Comparison of ENCODE assay signal across 8 cellular contexts in genomic region chr6:30060634-30060981, GRCh38. TPM values are rescaled to one million over a fixed set of nuclear protein-coding genes. Genes with fewer than 3 reads are reported as not detected.
A peak's percentile ranks its signal among the peaks of the same experiment; 100 is the strongest.
DNase-seq lines count a peak whose midpoint lies in the region; ATAC-seq and TF ChIP-seq lines count a peak whose summit lies in the region.

No MANE protein-coding gene starts in this region.

- CTCF ChIA-PET in activated CD8-positive, alpha-beta memory T cell treated with anti-CD3 and anti-CD28 coated beads, Interleukin-2, amount 10 ng/mL, durations not matched to agents 7 days and 5 days (lab: Charles Lee), result interaction anchor here (0.5 to 2.2 kb wide), 8 partner anchors 14 to 410 kb away, joined by 3 to 8 read pairs (median 5); no protein-coding TSS in a partner anchor

- no peak for TF ChIP-seq CTCF in nephron (IDR thresholded peaks at IDR 0.05; ENCODE audit: unreplicated experiment in 3 of 3)

- ATAC-seq in activated CD8-positive, alpha-beta memory T cell treated with anti-CD3 and anti-CD28 coated beads, Interleukin-2, amount 10 ng/mL, durations not matched to agents 7 days and 5 days, result peak; percentile 9
- ATAC-seq in HG03159 (IDR thresholded peaks at IDR 0.05; ENCODE audit: unreplicated experiment) (peak; percentile 23), HG02763 (IDR thresholded peaks at IDR 0.05; ENCODE audit: unreplicated experiment) (no peak)

- DNase-seq in activated CD8-positive, alpha-beta memory T cell treated with anti-CD3 and anti-CD28 coated beads, Interleukin-2, amount 10 ng/mL, durations not matched to agents 7 days and 5 days, result peak; percentile 53
- DNase-seq in activated CD8-positive, alpha-beta memory T cell treated with anti-CD3 and anti-CD28 coated beads for 24 hours, result no peak
- DNase-seq in UCSD-AML1 (lab: John Stamatoyannopoulos, UW; ENCODE audit: unreplicated experiment) (peak; percentile 52), fibroblast of gingiva (ENCODE audit: low read depth) (peak; percentile 27), DMS79 treated with DMSO at 0.1 percent for 48 hours (lab: John Stamatoyannopoulos, UW) (no peak)

- H3K27ac Mint-ChIP-seq in activated CD8-positive, alpha-beta memory T cell treated with anti-CD3 and anti-CD28 coated beads, Interleukin-2, amount 10 ng/mL, durations not matched to agents 7 days and 5 days, result peak overlapping the region; percentile 98
- peak overlapping the region; percentile 86 to 99 (median 98) for H3K27ac Mint-ChIP-seq in nephron

- peak overlapping the region; percentile 98 for H3K4me3 Mint-ChIP-seq in activated CD8-positive, alpha-beta memory T cell treated with anti-CD3 and anti-CD28 coated beads, Interleukin-2, amount 10 ng/mL, durations not matched to agents 7 days and 5 days
- H3K4me3 Mint-ChIP-seq in nephron, result peak overlapping the region; percentile 96 to 98 (median 97)

- peaks cover 34% of the 10 kb centered on the region for H3K4me1 Mint-ChIP-seq in activated CD8-positive, alpha-beta memory T cell treated with anti-CD3 and anti-CD28 coated beads, Interleukin-2, amount 10 ng/mL, durations not matched to agents 7 days and 5 days
- peaks cover 24% of the 10 kb centered on the region for H3K4me1 Mint-ChIP-seq in nephron

- H3K9me3 Mint-ChIP-seq in activated CD8-positive, alpha-beta memory T cell treated with anti-CD3 and anti-CD28 coated beads, Interleukin-2, amount 10 ng/mL, durations not matched to agents 7 days and 5 days (ENCODE audit: low read depth), result no peaks in the 10 kb centered on the region
- H3K9me3 Mint-ChIP-seq in nephron, result no peaks in the 10 kb centered on the region

- peaks cover 26% of the 10 kb centered on the region for H3K36me3 Mint-ChIP-seq in activated CD8-positive, alpha-beta memory T cell treated with anti-CD3 and anti-CD28 coated beads, Interleukin-2, amount 10 ng/mL, durations not matched to agents 7 days and 5 days
- H3K36me3 Mint-ChIP-seq in nephron (ENCODE audit: low read depth), result peaks cover 20% of the 10 kb centered on the region

- no peaks in the 10 kb centered on the region for H3K27me3 Mint-ChIP-seq in activated CD8-positive, alpha-beta memory T cell treated with anti-CD3 and anti-CD28 coated beads, Interleukin-2, amount 10 ng/mL, durations not matched to agents 7 days and 5 days
- H3K27me3 Mint-ChIP-seq in nephron (ENCODE audit: low read depth), result peaks cover 3% of the 10 kb centered on the region

RNA-seq across cellular contexts. Expression of gene POLR1H, which starts 0.5 kb away (rescaled TPM):
- 10 to 100 TPM; 49.6 to 53.8 TPM for total RNA-seq in activated CD8-positive, alpha-beta memory T cell treated with anti-CD3 and anti-CD28 coated beads, Interleukin-2, amount 10 ng/mL, durations not matched to agents 7 days and 5 days

RNA-seq across cellular contexts. Expression of gene PPP1R11, which starts 6.4 kb away (rescaled TPM):
- total RNA-seq in activated CD8-positive, alpha-beta memory T cell treated with anti-CD3 and anti-CD28 coated beads, Interleukin-2, amount 10 ng/mL, durations not matched to agents 7 days and 5 days, result 10 to 100 TPM; 49.5 to 50.4 TPM

RNA-seq across cellular contexts. Expression of gene RNF39, which starts 15.0 kb away (rescaled TPM):
- total RNA-seq in activated CD8-positive, alpha-beta memory T cell treated with anti-CD3 and anti-CD28 coated beads, Interleukin-2, amount 10 ng/mL, durations not matched to agents 7 days and 5 days, result not detected

RNA-seq across cellular contexts. Expression of gene TRIM31, which starts 52.3 kb away (rescaled TPM):
- not detected for total RNA-seq in activated CD8-positive, alpha-beta memory T cell treated with anti-CD3 and anti-CD28 coated beads, Interleukin-2, amount 10 ng/mL, durations not matched to agents 7 days and 5 days

Comparison
In these comparisons a context has a peak if more than half of its experiments do, and no peak if none do; other contexts are left out.
1. DNase-seq: peak in activated CD8-positive, alpha-beta memory T cell treated with anti-CD3 and anti-CD28 coated beads, Interleukin-2, amount 10 ng/mL, durations not matched to agents 7 days and 5 days (single experiment), UCSD-AML1 (single experiment) and fibroblast of gingiva (single experiment); none in activated CD8-positive, alpha-beta memory T cell treated with anti-CD3 and anti-CD28 coated beads for 24 hours (single experiment) and DMS79 treated with DMSO at 0.1 percent for 48 hours (single experiment).